ENCODE assay signal across 1 cellular context in the genomic region with DNA sequence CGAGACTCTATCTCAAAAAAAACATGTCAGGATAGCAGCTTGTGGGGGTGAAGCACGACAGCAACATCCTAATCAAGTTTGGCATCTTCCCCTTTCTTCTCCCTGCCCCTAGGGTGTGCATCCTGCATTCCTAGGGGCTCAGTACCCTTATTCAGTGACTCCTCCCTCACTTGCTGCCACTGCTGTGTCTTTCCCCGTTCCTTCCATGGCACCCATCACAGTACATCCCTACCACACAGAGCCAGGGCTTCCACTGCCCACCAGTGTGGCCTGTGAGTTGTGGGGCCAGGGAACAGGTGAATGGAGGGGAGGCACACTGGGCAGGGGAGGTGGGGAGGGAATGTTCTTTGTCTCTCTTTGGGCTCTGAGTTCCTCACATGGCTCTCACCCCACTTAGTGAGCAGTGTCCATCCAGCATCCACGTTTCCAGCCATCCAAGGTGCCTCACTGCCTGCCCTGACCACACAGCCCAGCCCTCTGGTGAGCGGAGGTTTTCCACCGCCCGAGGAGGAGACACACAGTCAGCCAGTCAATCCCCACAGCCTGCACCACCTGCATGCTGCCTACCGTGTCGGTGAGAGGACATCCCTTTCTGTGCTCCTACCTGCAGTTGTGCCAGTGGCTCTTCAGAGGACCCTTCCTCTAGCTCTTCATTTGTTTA.
TF ChIP-seq lines count a peak whose summit lies in the region.

No MANE protein-coding gene starts in this region.

TF ChIP-seq in GM23338, 12 proteins besides CTCF, POLR2A, EP300 and RAD21:
- TF ChIP-seq CREB1 (CRISPR knock-in tag; IDR thresholded peaks at IDR 0.05; ENCODE audit: low read depth) (no peak), EZH2 (IDR thresholded peaks at IDR 0.05; ENCODE audit: low read depth, unreplicated experiment) (no peak), ZNF114 (CRISPR knock-in tag; IDR thresholded peaks at IDR 0.05) (no peak), JUNB (IDR thresholded peaks at IDR 0.05; ENCODE audit: unreplicated experiment) (no peak), ZNF331 (CRISPR knock-in tag; IDR thresholded peaks at IDR 0.05; ENCODE audit: low read depth) (no peak), EZH2phosphoT487 (IDR thresholded peaks at IDR 0.05; ENCODE audit: unreplicated experiment) (no peak), POLR2AphosphoS5 (IDR thresholded peaks at IDR 0.05; ENCODE audit: low read depth) (no peak), NANOG (IDR thresholded peaks at IDR 0.05; ENCODE audit: borderline replicate concordance) (no peak), STAT1 (IDR thresholded peaks at IDR 0.05; ENCODE audit: unreplicated experiment) (no peak)
- TF ChIP-seq, protein P1, sequence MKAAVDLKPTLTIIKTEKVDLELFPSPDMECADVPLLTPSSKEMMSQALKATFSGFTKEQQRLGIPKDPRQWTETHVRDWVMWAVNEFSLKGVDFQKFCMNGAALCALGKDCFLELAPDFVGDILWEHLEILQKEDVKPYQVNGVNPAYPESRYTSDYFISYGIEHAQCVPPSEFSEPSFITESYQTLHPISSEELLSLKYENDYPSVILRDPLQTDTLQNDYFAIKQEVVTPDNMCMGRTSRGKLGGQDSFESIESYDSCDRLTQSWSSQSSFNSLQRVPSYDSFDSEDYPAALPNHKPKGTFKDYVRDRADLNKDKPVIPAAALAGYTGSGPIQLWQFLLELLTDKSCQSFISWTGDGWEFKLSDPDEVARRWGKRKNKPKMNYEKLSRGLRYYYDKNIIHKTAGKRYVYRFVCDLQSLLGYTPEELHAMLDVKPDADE (IDR thresholded peaks at IDR 0.05), result no peak
- TF ChIP-seq, protein P2, sequence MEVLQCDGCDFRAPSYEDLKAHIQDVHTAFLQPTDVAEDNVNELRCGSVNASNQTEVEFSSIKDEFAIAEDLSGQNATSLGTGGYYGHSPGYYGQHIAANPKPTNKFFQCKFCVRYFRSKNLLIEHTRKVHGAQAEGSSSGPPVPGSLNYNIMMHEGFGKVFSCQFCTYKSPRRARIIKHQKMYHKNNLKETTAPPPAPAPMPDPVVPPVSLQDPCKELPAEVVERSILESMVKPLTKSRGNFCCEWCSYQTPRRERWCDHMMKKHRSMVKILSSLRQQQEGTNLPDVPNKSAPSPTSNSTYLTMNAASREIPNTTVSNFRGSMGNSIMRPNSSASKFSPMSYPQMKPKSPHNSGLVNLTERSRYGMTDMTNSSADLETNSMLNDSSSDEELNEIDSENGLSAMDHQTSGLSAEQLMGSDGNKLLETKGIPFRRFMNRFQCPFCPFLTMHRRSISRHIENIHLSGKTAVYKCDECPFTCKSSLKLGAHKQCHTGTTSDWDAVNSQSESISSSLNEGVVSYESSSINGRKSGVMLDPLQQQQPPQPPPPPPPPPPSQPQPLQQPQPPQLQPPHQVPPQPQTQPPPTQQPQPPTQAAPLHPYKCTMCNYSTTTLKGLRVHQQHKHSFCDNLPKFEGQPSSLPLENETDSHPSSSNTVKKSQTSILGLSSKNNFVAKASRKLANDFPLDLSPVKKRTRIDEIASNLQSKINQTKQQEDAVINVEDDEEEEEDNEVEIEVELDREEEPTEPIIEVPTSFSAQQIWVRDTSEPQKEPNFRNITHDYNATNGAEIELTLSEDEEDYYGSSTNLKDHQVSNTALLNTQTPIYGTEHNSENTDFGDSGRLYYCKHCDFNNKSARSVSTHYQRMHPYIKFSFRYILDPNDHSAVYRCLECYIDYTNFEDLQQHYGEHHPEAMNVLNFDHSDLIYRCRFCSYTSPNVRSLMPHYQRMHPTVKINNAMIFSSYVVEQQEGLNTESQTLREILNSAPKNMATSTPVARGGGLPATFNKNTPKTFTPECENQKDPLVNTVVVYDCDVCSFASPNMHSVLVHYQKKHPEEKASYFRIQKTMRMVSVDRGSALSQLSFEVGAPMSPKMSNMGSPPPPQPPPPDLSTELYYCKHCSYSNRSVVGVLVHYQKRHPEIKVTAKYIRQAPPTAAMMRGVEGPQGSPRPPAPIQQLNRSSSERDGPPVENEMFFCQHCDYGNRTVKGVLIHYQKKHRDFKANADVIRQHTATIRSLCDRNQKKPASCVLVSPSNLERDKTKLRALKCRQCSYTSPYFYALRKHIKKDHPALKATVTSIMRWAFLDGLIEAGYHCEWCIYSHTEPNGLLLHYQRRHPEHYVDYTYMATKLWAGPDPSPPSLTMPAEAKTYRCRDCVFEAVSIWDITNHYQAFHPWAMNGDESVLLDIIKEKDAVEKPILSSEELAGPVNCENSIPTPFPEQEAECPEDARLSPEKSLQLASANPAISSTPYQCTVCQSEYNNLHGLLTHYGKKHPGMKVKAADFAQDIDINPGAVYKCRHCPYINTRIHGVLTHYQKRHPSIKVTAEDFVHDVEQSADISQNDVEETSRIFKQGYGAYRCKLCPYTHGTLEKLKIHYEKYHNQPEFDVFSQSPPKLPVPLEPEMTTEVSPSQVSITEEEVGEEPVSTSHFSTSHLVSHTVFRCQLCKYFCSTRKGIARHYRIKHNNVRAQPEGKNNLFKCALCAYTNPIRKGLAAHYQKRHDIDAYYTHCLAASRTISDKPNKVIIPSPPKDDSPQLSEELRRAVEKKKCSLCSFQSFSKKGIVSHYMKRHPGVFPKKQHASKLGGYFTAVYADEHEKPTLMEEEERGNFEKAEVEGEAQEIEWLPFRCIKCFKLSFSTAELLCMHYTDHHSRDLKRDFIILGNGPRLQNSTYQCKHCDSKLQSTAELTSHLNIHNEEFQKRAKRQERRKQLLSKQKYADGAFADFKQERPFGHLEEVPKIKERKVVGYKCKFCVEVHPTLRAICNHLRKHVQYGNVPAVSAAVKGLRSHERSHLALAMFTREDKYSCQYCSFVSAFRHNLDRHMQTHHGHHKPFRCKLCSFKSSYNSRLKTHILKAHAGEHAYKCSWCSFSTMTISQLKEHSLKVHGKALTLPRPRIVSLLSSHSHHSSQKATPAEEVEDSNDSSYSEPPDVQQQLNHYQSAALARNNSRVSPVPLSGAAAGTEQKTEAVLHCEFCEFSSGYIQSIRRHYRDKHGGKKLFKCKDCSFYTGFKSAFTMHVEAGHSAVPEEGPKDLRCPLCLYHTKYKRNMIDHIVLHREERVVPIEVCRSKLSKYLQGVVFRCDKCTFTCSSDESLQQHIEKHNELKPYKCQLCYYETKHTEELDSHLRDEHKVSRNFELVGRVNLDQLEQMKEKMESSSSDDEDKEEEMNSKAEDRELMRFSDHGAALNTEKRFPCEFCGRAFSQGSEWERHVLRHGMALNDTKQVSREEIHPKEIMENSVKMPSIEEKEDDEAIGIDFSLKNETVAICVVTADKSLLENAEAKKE (CRISPR knock-in tag; IDR thresholded peaks at IDR 0.05), result no peak
- TF ChIP-seq, protein P3, sequence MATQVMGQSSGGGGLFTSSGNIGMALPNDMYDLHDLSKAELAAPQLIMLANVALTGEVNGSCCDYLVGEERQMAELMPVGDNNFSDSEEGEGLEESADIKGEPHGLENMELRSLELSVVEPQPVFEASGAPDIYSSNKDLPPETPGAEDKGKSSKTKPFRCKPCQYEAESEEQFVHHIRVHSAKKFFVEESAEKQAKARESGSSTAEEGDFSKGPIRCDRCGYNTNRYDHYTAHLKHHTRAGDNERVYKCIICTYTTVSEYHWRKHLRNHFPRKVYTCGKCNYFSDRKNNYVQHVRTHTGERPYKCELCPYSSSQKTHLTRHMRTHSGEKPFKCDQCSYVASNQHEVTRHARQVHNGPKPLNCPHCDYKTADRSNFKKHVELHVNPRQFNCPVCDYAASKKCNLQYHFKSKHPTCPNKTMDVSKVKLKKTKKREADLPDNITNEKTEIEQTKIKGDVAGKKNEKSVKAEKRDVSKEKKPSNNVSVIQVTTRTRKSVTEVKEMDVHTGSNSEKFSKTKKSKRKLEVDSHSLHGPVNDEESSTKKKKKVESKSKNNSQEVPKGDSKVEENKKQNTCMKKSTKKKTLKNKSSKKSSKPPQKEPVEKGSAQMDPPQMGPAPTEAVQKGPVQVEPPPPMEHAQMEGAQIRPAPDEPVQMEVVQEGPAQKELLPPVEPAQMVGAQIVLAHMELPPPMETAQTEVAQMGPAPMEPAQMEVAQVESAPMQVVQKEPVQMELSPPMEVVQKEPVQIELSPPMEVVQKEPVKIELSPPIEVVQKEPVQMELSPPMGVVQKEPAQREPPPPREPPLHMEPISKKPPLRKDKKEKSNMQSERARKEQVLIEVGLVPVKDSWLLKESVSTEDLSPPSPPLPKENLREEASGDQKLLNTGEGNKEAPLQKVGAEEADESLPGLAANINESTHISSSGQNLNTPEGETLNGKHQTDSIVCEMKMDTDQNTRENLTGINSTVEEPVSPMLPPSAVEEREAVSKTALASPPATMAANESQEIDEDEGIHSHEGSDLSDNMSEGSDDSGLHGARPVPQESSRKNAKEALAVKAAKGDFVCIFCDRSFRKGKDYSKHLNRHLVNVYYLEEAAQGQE (IDR thresholded peaks at IDR 0.05; ENCODE audit: unreplicated experiment), result no peak
TF ChIP-seq in GM23338: peak in this region for 0.
